In genomic region chr6:52993461-52993860, GRCh38 we compare ENCODE assay signal across 8 cellular contexts. TPM values are rescaled to one million over a fixed set of nuclear protein-coding genes. Genes with fewer than 3 reads are reported as not detected.
DNase-seq lines count a peak whose midpoint lies in the region; ATAC-seq and TF ChIP-seq lines count a peak whose summit lies in the region.

No MANE protein-coding gene starts in this region.

- H3K4me3 ChIP-seq in A673 (ENCODE audit: low read depth, low read length, poor library complexity, severe bottlenecking) = peak overlapping the region; percentile 72
- H3K4me3 ChIP-seq in HUES6 (ENCODE audit: low read depth, low read length) = peak overlapping the region; percentile 96
- H3K4me3 ChIP-seq in coronary artery = peak overlapping the region; percentile 81

- H3K4me1 ChIP-seq in A673 (ENCODE audit: insufficient read depth, low read length, poor library complexity, severe bottlenecking) = peaks cover 11% of the 10 kb centered on the region
- H3K4me1 ChIP-seq in HUES6 (ENCODE audit: control insufficient read depth, insufficient read depth, low read length) = peaks cover 12% of the 10 kb centered on the region

- H3K27ac ChIP-seq in A673 (ENCODE audit: low read depth, low read length, poor library complexity, severe bottlenecking) (peak overlapping the region; percentile 91), HUES6 (ENCODE audit: low read depth, low read length) (no peak overlapping the region), coronary artery (peak overlapping the region; percentile 86 to 93)

- no peak for ATAC-seq in HG03521 (IDR thresholded peaks at IDR 0.05; ENCODE audit: unreplicated experiment)
- no peak for ATAC-seq in sciatic nerve

- TF ChIP-seq CTCF in A673 (conservative IDR thresholded peaks at IDR 0.05; ENCODE audit: low read depth, low read length) (no peak), coronary artery (IDR thresholded peaks at IDR 0.05) (no peak), GM20000 (IDR thresholded peaks at IDR 0.05; ENCODE audit: extremely low read depth, missing control alignments) (no peak)

- POLR2A ChIA-PET in A673 (lab: Charles Lee; ENCODE audit: low non-redundant PET) = no interaction called here

- BruUV-seq in A673 (replicated peaks; lab: Mats Ljungman, UMichigan) = no TSS peak

- no peak for DNase-seq in A673 (ENCODE audit: low spot score)
- no peak for DNase-seq in coronary artery (ENCODE audit: low spot score)
- DNase-seq in myocyte (ENCODE audit: low read depth) = peak; percentile 10
- DNase-seq in activated effector memory CD4-positive, alpha-beta T cell treated with anti-CD3 and anti-CD28 coated beads, Interleukin-2, amount 50 U/mL, for 16 hours = no peak
- no peak for DNase-seq in sciatic nerve (ENCODE audit: low spot score)
- no peak for DNase-seq in GM20000 (ENCODE audit: low spot score)

- intact Hi-C loops in A673 (cut with micrococcal nuclease; ENCODE audit: unreplicated experiment) = loop anchor here (5.0 kb wide), 1 partner anchor 111 kb away; no protein-coding TSS in a partner anchor
- intact Hi-C loops in sciatic nerve (cut with DNase I) = no loop called here

- H3K27me3 ChIP-seq in A673 (replicated peaks; ENCODE audit: insufficient read depth, low read depth, low read length, poor library complexity) = no peaks in the 10 kb centered on the region
- H3K27me3 ChIP-seq in HUES6 (ENCODE audit: control insufficient read depth, insufficient read depth, low read length) = no peaks in the 10 kb centered on the region

- peak overlapping the region; percentile 100 for H3K9ac ChIP-seq in HUES6 (ENCODE audit: low read length)

- H3K9me3 ChIP-seq in A673 (ENCODE audit: low read depth, low read length, poor library complexity, severe bottlenecking) (no peaks in the 10 kb centered on the region), HUES6 (ENCODE audit: control insufficient read depth, insufficient read depth, low read depth, low read length) (no peaks in the 10 kb centered on the region)

- H3K36me3 ChIP-seq in A673 (ENCODE audit: insufficient read depth, low read length, poor library complexity, severe bottlenecking) (no peaks in the 10 kb centered on the region), HUES6 (ENCODE audit: control insufficient read depth, insufficient read depth, low read length) (peaks cover 14% of the 10 kb centered on the region; the same call in 1 of the 2 replicates)

- CTCF ChIA-PET in A673 (lab: Charles Lee) = no interaction called here

RNA-seq across cellular contexts. Expression of gene GSTA4, which starts 1.6 kb away (rescaled TPM):
- total RNA-seq in A673 (2021) (30.8 and 39.2 TPM in 2 replicates), myocyte (40.1 and 40.6 TPM in 2 replicates), sciatic nerve (24.1 TPM)
- 34.4 TPM for polyA plus RNA-seq in myocyte (2012)
